ENCODE assay signal across 13 cellular contexts in the genomic region with DNA sequence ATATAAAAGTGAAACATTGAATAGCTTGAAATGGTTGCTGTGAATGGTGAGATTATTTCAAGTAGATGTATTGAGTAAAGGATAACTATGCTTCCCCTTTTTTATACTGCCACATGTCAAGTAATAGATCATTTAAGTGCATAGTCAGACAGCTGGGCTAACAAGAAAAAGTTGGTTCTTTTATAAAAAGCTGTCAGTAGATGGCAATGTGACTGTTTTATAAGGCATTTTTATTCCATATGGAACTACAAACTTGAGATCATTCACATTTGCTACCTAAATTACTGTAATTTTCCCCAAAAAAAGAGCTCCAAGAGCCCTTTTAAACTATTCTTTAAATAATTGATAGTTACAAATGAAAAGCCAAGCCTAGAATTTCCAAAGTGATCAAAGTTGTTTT.
DNase-seq lines count a peak whose midpoint lies in the region; ATAC-seq and TF ChIP-seq lines count a peak whose summit lies in the region.
"Had no signal": no experiment of that assay in that cellular context is flagged by ENCODE, and none has a peak within 500 bp of the region (broad histone marks: within the 10 kb centered on the region; RNA-seq: fewer than 3 reads in every experiment).

No MANE protein-coding gene starts in this region.

- in situ Hi-C loops in SK-MEL-5 (cut with HindIII; ENCODE audit: low pct_unique_long_range_greater_than_20kb, low sequenced_read_pairs) (no loop called here), GM23248 (cut with MboI) (no loop called here)

- H3K79me2 ChIP-seq in DND-41 (ENCODE audit: insufficient read depth, low read length) = no peaks in the 10 kb centered on the region
- no peaks in the 10 kb centered on the region for H3K79me2 ChIP-seq in Loucy (ENCODE audit: insufficient read depth, low read length)
- H3K79me2 ChIP-seq in PC-9 (ENCODE audit: low read depth) = no peaks in the 10 kb centered on the region
- no peaks in the 10 kb centered on the region for H3K79me2 ChIP-seq in GM23248 (ENCODE audit: insufficient read depth)

- H3K4me2 ChIP-seq in DND-41 (ENCODE audit: insufficient read depth, low read length) (no peak overlapping the region), Loucy (ENCODE audit: low read depth, low read length, poor library complexity, severe bottlenecking) (no peak overlapping the region), PC-9 (no peak overlapping the region), GM23248 (ENCODE audit: unreplicated experiment) (no peak overlapping the region)

- H3K27ac ChIP-seq in DND-41 (ENCODE audit: low read length) (no peak overlapping the region), PC-9 (no peak overlapping the region), GM23248 (no peak overlapping the region)
- H3K27ac ChIP-seq: SJSA1 had no signal

- H3K9ac ChIP-seq in DND-41 (ENCODE audit: low read depth, low read length) = no peak overlapping the region
- no peak overlapping the region for H3K9ac ChIP-seq in Loucy (ENCODE audit: low read depth, low read length, poor library complexity, severe bottlenecking)
- no peak overlapping the region for H3K9ac ChIP-seq in GM23248

- CTCF ChIA-PET in PC-9 (lab: Charles Lee) = no interaction called here

- no TSS peak for BruUV-seq in PC-9 (replicated peaks; lab: Mats Ljungman, UMichigan)

- H3K4me1 ChIP-seq in DND-41 (ENCODE audit: insufficient read depth, low read length) (no peaks in the 10 kb centered on the region), Loucy (ENCODE audit: insufficient read depth, low read length, poor library complexity, severe bottlenecking) (no peaks in the 10 kb centered on the region), PC-9 (replicated peaks; ENCODE audit: insufficient read depth) (no peaks in the 10 kb centered on the region), GM23248 (ENCODE audit: insufficient read depth) (no peaks in the 10 kb centered on the region)
- H3K4me1 ChIP-seq: SJSA1 had no signal

- intact Hi-C loops in PC-9 (cut with micrococcal nuclease; ENCODE audit: unreplicated experiment) = no loop called here

- no peaks in the 10 kb centered on the region for H4K20me1 ChIP-seq in DND-41 (ENCODE audit: insufficient read depth, low read length)
- H4K20me1 ChIP-seq in Loucy (ENCODE audit: insufficient read depth, low read length, poor library complexity, severe bottlenecking) = no peaks in the 10 kb centered on the region
- H4K20me1 ChIP-seq in PC-9 (ENCODE audit: insufficient read depth) = no peaks in the 10 kb centered on the region
- H4K20me1 ChIP-seq in GM23248 (ENCODE audit: insufficient read depth) = no peaks in the 10 kb centered on the region

- H2AFZ ChIP-seq in DND-41 (ENCODE audit: low read depth, low read length) (no peak overlapping the region), Loucy (ENCODE audit: low read length) (no peak overlapping the region), PC-9 (no peak overlapping the region), GM23248 (no peak overlapping the region)

- 0 out of 3 replicates have a peak, but pooled peaks have one; percentile 19 for ATAC-seq in DND-41 (ENCODE audit: insufficient read depth, low read depth)
- ATAC-seq in GM21528 (IDR thresholded peaks at IDR 0.05; ENCODE audit: low FRiP score, unreplicated experiment) = no peak
- no peak for ATAC-seq in HG03025 (IDR thresholded peaks at IDR 0.05; ENCODE audit: low FRiP score, unreplicated experiment)
- ATAC-seq: activated CD8-positive, alpha-beta T cell treated with anti-CD3 and anti-CD28 coated beads for 36 hours; stimulated activated naive CD8-positive, alpha-beta T cell treated with anti-CD3 and anti-CD28 coated beads, Interleukin-15, amount 100 ng/mL, for 72 hours had no signal

- POLR2A ChIA-PET in PC-9 (lab: Charles Lee; ENCODE audit: unreplicated experiment) = no interaction called here

- TF ChIP-seq CTCF in DND-41 (IDR thresholded peaks at IDR 0.05; ENCODE audit: borderline replicate concordance, extremely low read depth, low read length, poor library complexity, severe bottlenecking) (peak; percentile 46), Loucy (conservative IDR thresholded peaks at IDR 0.05; ENCODE audit: low read length) (peak; percentile 45), PC-9 (conservative IDR thresholded peaks at IDR 0.05) (no peak; the same call in 1 of the 2 replicates)

- H3K9me3 ChIP-seq in DND-41 (ENCODE audit: insufficient read depth, low read length, severe bottlenecking) = no peaks in the 10 kb centered on the region
- no peaks in the 10 kb centered on the region for H3K9me3 ChIP-seq in Loucy (ENCODE audit: insufficient read depth, low read depth, low read length)
- no peaks in the 10 kb centered on the region for H3K9me3 ChIP-seq in PC-9 (ENCODE audit: insufficient read depth, low read depth)
- no peaks in the 10 kb centered on the region for H3K9me3 ChIP-seq in GM23248 (ENCODE audit: low read depth)
- H3K9me3 ChIP-seq: SJSA1 had no signal

- H3K9me2 ChIP-seq in Loucy (replicated peaks; ENCODE audit: low read depth, low read length) (no peaks in the 10 kb centered on the region), PC-9 (ENCODE audit: insufficient read depth) (no peaks in the 10 kb centered on the region), GM23248 (ENCODE audit: insufficient read depth) (no peaks in the 10 kb centered on the region)

- no peaks in the 10 kb centered on the region for H3F3A ChIP-seq in Loucy (ENCODE audit: low read depth)
- no peaks in the 10 kb centered on the region for H3F3A ChIP-seq in PC-9 (ENCODE audit: insufficient read depth, low read depth)
- H3F3A ChIP-seq in GM23248 (ENCODE audit: insufficient read depth) = no peaks in the 10 kb centered on the region

- H3K36me3 ChIP-seq in DND-41 (ENCODE audit: insufficient read depth, low read length) = no peaks in the 10 kb centered on the region
- H3K36me3 ChIP-seq in Loucy (ENCODE audit: insufficient read depth, low read length) = no peaks in the 10 kb centered on the region
- no peaks in the 10 kb centered on the region for H3K36me3 ChIP-seq in PC-9 (ENCODE audit: low read depth)
- H3K36me3 ChIP-seq in GM23248 (ENCODE audit: low read depth) = no peaks in the 10 kb centered on the region
- H3K36me3 ChIP-seq: SJSA1 had no signal

- H3K27me3 ChIP-seq in DND-41 (ENCODE audit: insufficient read depth, low read length, poor library complexity) (no peaks in the 10 kb centered on the region), Loucy (ENCODE audit: insufficient read depth, low read length, poor library complexity, severe bottlenecking) (no peaks in the 10 kb centered on the region), PC-9 (ENCODE audit: insufficient read depth, low read depth) (no peaks in the 10 kb centered on the region), GM23248 (replicated peaks; ENCODE audit: insufficient read depth) (no peaks in the 10 kb centered on the region)
- H3K27me3 ChIP-seq: SJSA1 had no signal

- no peak overlapping the region for H3K4me3 ChIP-seq in DND-41 (ENCODE audit: low read depth in 1 of 2, low read length in 2 of 2)
- H3K4me3 ChIP-seq in Loucy (ENCODE audit: low read length, poor library complexity, severe bottlenecking) = no peak overlapping the region
- no peak overlapping the region for H3K4me3 ChIP-seq in PC-9
- H3K4me3 ChIP-seq in GM23248 = no peak overlapping the region
- H3K4me3 ChIP-seq: SJSA1 had no signal

- DNase-seq in DND-41 (no peak), SK-MEL-5 (ENCODE audit: low read depth, low spot score) (peak; percentile 5), left kidney (ENCODE audit: low read depth, low spot score) (peak; percentile 1), PC-9 (no peak), GM23248 (no peak)
- DNase-seq: activated CD8-positive, alpha-beta T cell treated with anti-CD3 and anti-CD28 coated beads for 36 hours; effector CD8-positive, alpha-beta T cell; stimulated activated CD4-positive, alpha-beta T cell treated with anti-CD3 and anti-CD28 coated beads, Interleukin-1b, Interleukin-23, amount 100 ng/mL, for 48 hours; stimulated activated naive CD8-positive, alpha-beta T cell treated with anti-CD3 and anti-CD28 coated beads, Interleukin-15, amount 100 ng/mL, for 72 hours had no signal

Comparison
In these comparisons a context has a peak if more than half of its experiments do, and no peak if none do; other contexts are left out.
1. DNase-seq: peak in SK-MEL-5 (single experiment) and left kidney (single experiment); none in DND-41 (single experiment), PC-9 (0 of 2) and GM23248 (single experiment).